25 cellular contexts compared by ENCODE assay signal in the genomic region with DNA sequence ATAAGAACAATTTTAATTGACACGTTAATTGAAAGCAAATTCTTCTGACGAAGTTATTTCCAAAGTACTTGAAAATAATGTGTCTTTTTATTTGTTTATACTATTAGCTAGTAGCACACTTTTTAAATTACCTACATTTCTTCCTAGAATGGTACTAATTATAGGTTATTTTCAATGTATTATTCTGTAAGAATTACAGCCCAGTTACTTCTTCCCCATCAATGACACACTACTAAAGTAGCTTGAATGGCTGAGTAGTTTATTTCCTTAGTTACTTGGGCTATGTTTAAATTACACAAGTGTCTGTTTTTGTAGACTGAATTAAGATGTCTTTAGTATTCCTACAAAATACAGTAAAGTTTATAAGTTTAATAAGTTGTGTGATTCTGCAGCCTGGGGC.
DNase-seq lines count a peak whose midpoint lies in the region; ATAC-seq and TF ChIP-seq lines count a peak whose summit lies in the region.
"Had no signal": no experiment of that assay in that cellular context is flagged by ENCODE, and none has a peak within 500 bp of the region (broad histone marks: within the 10 kb centered on the region; RNA-seq: fewer than 3 reads in every experiment).

No MANE protein-coding gene starts in this region.

- WGBS in sigmoid colon, 2 donors = 65 to 77% methylated on average over 2 of the region's 2 CpGs

- no peak overlapping the region for H3K4me3 ChIP-seq in dorsolateral prefrontal cortex
- no peak overlapping the region for H3K4me3 ChIP-seq in sigmoid colon
- no peak overlapping the region for H3K4me3 ChIP-seq in foreskin fibroblast (ENCODE audit: low read depth in 1 of 2, low read length in 2 of 2)
- H3K4me3 ChIP-seq: BLaER1 treated with 17β-estradiol and CSF1 and Interleukin-3, amounts not matched to agents 10 nM and 100 nM; Peyer's patch; SJCRH30 had no signal

- H3K9me3 ChIP-seq in sigmoid colon (no peaks in the 10 kb centered on the region), T-helper 17 cell (ENCODE audit: control insufficient read depth, low read length, poor library complexity, severe bottlenecking) (no peaks in the 10 kb centered on the region)
- H3K9me3 ChIP-seq: BLaER1 treated with 17β-estradiol and CSF1 and Interleukin-3, amounts not matched to agents 10 nM and 100 nM; Caco-2; Peyer's patch; SJCRH30 had no signal

- H3K36me3 Mint-ChIP-seq in T-helper 17 cell (ENCODE audit: low read depth) = no peaks in the 10 kb centered on the region
- H3K36me3 Mint-ChIP-seq: CD4-positive, alpha-beta memory T cell had no signal

- intact Hi-C loops in dorsolateral prefrontal cortex (cut with DNase I) = no loop called here
- intact Hi-C loops in sigmoid colon (cut with DNase I) = no loop called here
- intact Hi-C loops in posterior cingulate gyrus (cut with DNase I) = no loop called here

- H3K27me3 Mint-ChIP-seq in T-helper 17 cell = peaks cover 58% of the 10 kb centered on the region

- H3K27me3 ChIP-seq in dorsolateral prefrontal cortex (no peaks in the 10 kb centered on the region), sigmoid colon (no peaks in the 10 kb centered on the region)
- H3K27me3 ChIP-seq: Peyer's patch, SJCRH30 had no signal

- no peak for ATAC-seq in T-helper 17 cell

- H3K4me1 Mint-ChIP-seq in T-helper 17 cell = no peaks in the 10 kb centered on the region

- DNase-seq in NCI-H1436 (lab: John Stamatoyannopoulos, UW) (peak; percentile 8), NCI-H1436 treated with DMSO at 0.1 percent for 48 hours (lab: John Stamatoyannopoulos, UW) (no peak), dorsolateral prefrontal cortex (no peak), sigmoid colon (no peak), posterior cingulate gyrus (no peak), foreskin fibroblast (no peak), T-helper 17 cell (no peak)
- no peak for DNase-seq in activated CD4-positive, alpha-beta T cell treated with anti-CD3 and anti-CD28 coated beads for 1 hour
- DNase-seq: 8988T; Caco-2; CD4-positive, alpha-beta memory T cell; DMS 273 treated with DMSO at 0.1 percent for 48 hours; DMS79 treated with DMSO at 0.1 percent for 48 hours; H7; Karpas-422; MV-4-11; NCI-H1417 treated with DMSO at 0.1 percent for 48 hours; NCI-H2029; NCI-H226; NCI-H524; NCI-H774; NK-92 treated with Interleukin-12 subunit alpha and Interleukin-12 subunit beta, amount 100 ng/mL, for 24 hours; Peyer's patch; SJCRH30 had no signal

- no peak overlapping the region for H3K27ac Mint-ChIP-seq in T-helper 17 cell
- H3K27ac Mint-ChIP-seq: CD4-positive, alpha-beta memory T cell had no signal

- TF ChIP-seq POLR2A in sigmoid colon (IDR thresholded peaks at IDR 0.05) = no peak

- no peak for TF ChIP-seq EP300 in sigmoid colon (IDR thresholded peaks at IDR 0.05)

- H3K27ac ChIP-seq in dorsolateral prefrontal cortex (peak overlapping the region in 34 of 59 donors; percentile 1 to 99 (median 62)), sigmoid colon (peak overlapping the region; percentile 12 to 100 (median 80))
- H3K27ac ChIP-seq: BLaER1 treated with 17β-estradiol and CSF1 and Interleukin-3, amounts not matched to agents 10 nM and 100 nM; SJCRH30 had no signal

- H3K4me3 Mint-ChIP-seq in T-helper 17 cell = no peak overlapping the region
- H3K4me3 Mint-ChIP-seq: CD4-positive, alpha-beta memory T cell had no signal

- peaks cover 0 to 8% (median 2%) of the 10 kb centered on the region in 4 donors for H3K36me3 ChIP-seq in sigmoid colon
- H3K36me3 ChIP-seq: Peyer's patch, SJCRH30 had no signal

- TF ChIP-seq CTCF in dorsolateral prefrontal cortex (IDR thresholded peaks at IDR 0.05 in 54 of 56, conservative IDR thresholded peaks at IDR 0.05 in 2 of 56; ENCODE audit: low read depth in 1 of 56, partially characterized antibody in 56 of 56) = no peak
- TF ChIP-seq CTCF in sigmoid colon (IDR thresholded peaks at IDR 0.05) = no peak
- TF ChIP-seq CTCF in foreskin fibroblast (IDR thresholded peaks at IDR 0.05; ENCODE audit: low read depth, low read length) = no peak

- peaks cover 0 to 97% (median 78%) of the 10 kb centered on the region in 4 donors for H3K4me1 ChIP-seq in sigmoid colon
